Comparison of ENCODE assay signal across 8 cellular contexts in the genomic region with DNA sequence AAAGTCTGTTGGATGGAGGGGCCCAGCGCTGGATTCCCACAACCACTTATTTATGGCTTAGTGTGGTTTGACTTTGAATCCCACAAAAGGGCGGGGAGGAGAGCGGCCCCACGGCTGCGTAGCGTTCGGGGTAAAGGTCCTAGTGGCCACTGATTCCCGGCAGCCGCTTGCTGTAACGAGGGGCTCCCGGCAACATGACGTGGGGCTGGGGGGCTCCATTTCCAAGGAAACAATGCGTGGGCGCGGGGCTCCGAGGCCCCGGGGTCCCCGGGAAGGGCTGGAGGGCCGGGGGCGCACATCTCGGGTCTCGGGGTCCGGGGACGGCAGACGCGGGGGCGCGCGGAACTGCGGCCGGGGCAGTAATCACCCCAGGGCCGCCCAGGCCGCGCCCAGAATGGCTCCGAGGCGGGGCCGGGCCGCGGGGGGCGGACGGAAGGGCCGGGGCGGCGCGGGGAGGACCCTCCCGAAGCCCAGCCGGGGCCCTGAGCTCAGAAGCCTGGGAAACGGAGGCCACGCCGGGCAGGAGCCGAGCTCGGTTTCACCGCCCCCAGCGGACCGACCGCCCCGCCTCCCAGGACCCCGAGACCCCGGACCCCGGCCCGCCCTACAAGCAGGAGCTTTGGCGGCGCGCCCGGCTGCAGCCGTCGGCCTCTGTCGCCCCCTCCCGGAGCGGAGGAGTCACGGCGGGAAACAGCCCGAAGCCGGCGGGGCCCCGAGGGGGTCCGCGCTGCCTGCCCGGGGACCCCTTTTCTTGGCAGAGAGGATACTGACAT. TPM values are rescaled to one million over a fixed set of nuclear protein-coding genes. Genes with fewer than 3 reads are reported as not detected.
DNase-seq lines count a peak whose midpoint lies in the region; ATAC-seq and TF ChIP-seq lines count a peak whose summit lies in the region.

No MANE protein-coding gene starts in this region.

- H3K9ac ChIP-seq in HUES6 (ENCODE audit: low read length): peak overlapping the region; percentile 68

- peak overlapping the region; percentile 87 for H3K4me3 Mint-ChIP-seq in glutamatergic neuron (ENCODE audit: unreplicated experiment)
- peak overlapping the region; percentile 80 for H3K4me3 Mint-ChIP-seq in osteocyte (ENCODE audit: unreplicated experiment)

- H3K27ac Mint-ChIP-seq in glutamatergic neuron (ENCODE audit: unreplicated experiment): peak overlapping the region; percentile 82
- peak overlapping the region; percentile 96 for H3K27ac Mint-ChIP-seq in osteocyte (ENCODE audit: unreplicated experiment)

- H3K9me3 Mint-ChIP-seq in glutamatergic neuron (ENCODE audit: unreplicated experiment) (peaks cover 11% of the 10 kb centered on the region), osteocyte (ENCODE audit: unreplicated experiment) (no peaks in the 10 kb centered on the region)

- H3K4me1 ChIP-seq in HUES6 (ENCODE audit: control insufficient read depth, insufficient read depth, low read length) (peaks cover 6% of the 10 kb centered on the region; the same call in 1 of the 2 replicates), thymus (ENCODE audit: control insufficient read depth, insufficient read depth, low read length) (peaks cover 19% of the 10 kb centered on the region)

- no peaks in the 10 kb centered on the region for H3K36me3 Mint-ChIP-seq in glutamatergic neuron (ENCODE audit: unreplicated experiment)
- H3K36me3 Mint-ChIP-seq in osteocyte (ENCODE audit: unreplicated experiment): no peaks in the 10 kb centered on the region

- DNase-seq in DMS53 (lab: John Stamatoyannopoulos, UW) (peak; percentile 94), SK-MEL-5 (ENCODE audit: low read depth, low spot score) (peak; percentile 65), glutamatergic neuron (peak; percentile 93), osteocyte (ENCODE audit: extremely low spot score, unreplicated experiment) (peak; percentile 96)
- DNase-seq in activated naive CD4-positive, alpha-beta T cell treated with anti-CD3 and anti-CD28 coated beads, Interleukin-2, amount 50 U/mL, for 16 hours: peak; percentile 76

- H3K27me3 ChIP-seq in HUES6 (ENCODE audit: control insufficient read depth, insufficient read depth, low read length): peaks cover 46% of the 10 kb centered on the region
- H3K27me3 ChIP-seq in thymus (ENCODE audit: control insufficient read depth, insufficient read depth): no peaks in the 10 kb centered on the region

- H3K27ac ChIP-seq in HUES6 (ENCODE audit: low read depth, low read length) (peak overlapping the region; percentile 84), thymus (ENCODE audit: low read depth) (peak overlapping the region; percentile 86)

- TF ChIP-seq CTCF in glutamatergic neuron (IDR thresholded peaks at IDR 0.05; ENCODE audit: partially characterized antibody, unreplicated experiment): peak; percentile 90
- TF ChIP-seq CTCF in osteocyte (IDR thresholded peaks at IDR 0.05): peak; percentile 96

- in situ Hi-C loops in SK-MEL-5 (cut with HindIII; ENCODE audit: low pct_unique_long_range_greater_than_20kb, low sequenced_read_pairs): no loop called here

- ATAC-seq in GM21367 (IDR thresholded peaks at IDR 0.05; ENCODE audit: unreplicated experiment): peak; percentile 63

- H3K4me1 Mint-ChIP-seq in glutamatergic neuron (ENCODE audit: low read depth, unreplicated experiment): no peaks in the 10 kb centered on the region
- peaks cover 17% of the 10 kb centered on the region for H3K4me1 Mint-ChIP-seq in osteocyte (ENCODE audit: unreplicated experiment)

- peak overlapping the region; percentile 68 for H3K4me3 ChIP-seq in HUES6 (ENCODE audit: low read depth, low read length)
- peak overlapping the region; percentile 56 for H3K4me3 ChIP-seq in thymus (ENCODE audit: low read length)

- H3K27me3 Mint-ChIP-seq in glutamatergic neuron (ENCODE audit: unreplicated experiment) (peaks cover 2% of the 10 kb centered on the region), osteocyte (ENCODE audit: unreplicated experiment) (no peaks in the 10 kb centered on the region)

- under 1% methylated on average over 79 of the region's 79 CpGs for WGBS in thymus

- H3K36me3 ChIP-seq in HUES6 (ENCODE audit: control insufficient read depth, insufficient read depth, low read length): no peaks in the 10 kb centered on the region
- H3K36me3 ChIP-seq in thymus (ENCODE audit: control insufficient read depth, insufficient read depth): no peaks in the 10 kb centered on the region

- H3K9me3 ChIP-seq in HUES6 (ENCODE audit: control insufficient read depth, insufficient read depth, low read depth, low read length): no peaks in the 10 kb centered on the region
- no peaks in the 10 kb centered on the region for H3K9me3 ChIP-seq in thymus (ENCODE audit: control insufficient read depth)

RNA-seq across cellular contexts. Expression of a gene that starts 11.9 kb away (rescaled TPM):
- 82.9 and 92.8 TPM in 2 replicates for total RNA-seq in SK-MEL-5 (2014; rRNA removed; shearing (Covaris generic))
- polyA plus RNA-seq in SK-MEL-5 (2015; cell fraction: cytosol; rRNA removed): 41.2 and 50.8 TPM in 2 replicates
- polyA plus RNA-seq in SK-MEL-5 (2015; cell fraction: nucleus; rRNA removed): 957 and 1,306 TPM in 2 replicates
- total RNA-seq in glutamatergic neuron (ENCODE audit: unreplicated experiment): 4.3 TPM
- 21.0 and 22.5 TPM in 2 replicates for total RNA-seq in osteocyte
- 2.4 TPM for polyA plus RNA-seq in thymus

Comparison
In these comparisons a context has a peak if more than half of its experiments do, and no peak if none do; other contexts are left out.
1. Peak in every context shown above with its lines: DNase-seq, ATAC-seq, H3K4me3 ChIP-seq and H3K27ac ChIP-seq.